In the genomic region with DNA sequence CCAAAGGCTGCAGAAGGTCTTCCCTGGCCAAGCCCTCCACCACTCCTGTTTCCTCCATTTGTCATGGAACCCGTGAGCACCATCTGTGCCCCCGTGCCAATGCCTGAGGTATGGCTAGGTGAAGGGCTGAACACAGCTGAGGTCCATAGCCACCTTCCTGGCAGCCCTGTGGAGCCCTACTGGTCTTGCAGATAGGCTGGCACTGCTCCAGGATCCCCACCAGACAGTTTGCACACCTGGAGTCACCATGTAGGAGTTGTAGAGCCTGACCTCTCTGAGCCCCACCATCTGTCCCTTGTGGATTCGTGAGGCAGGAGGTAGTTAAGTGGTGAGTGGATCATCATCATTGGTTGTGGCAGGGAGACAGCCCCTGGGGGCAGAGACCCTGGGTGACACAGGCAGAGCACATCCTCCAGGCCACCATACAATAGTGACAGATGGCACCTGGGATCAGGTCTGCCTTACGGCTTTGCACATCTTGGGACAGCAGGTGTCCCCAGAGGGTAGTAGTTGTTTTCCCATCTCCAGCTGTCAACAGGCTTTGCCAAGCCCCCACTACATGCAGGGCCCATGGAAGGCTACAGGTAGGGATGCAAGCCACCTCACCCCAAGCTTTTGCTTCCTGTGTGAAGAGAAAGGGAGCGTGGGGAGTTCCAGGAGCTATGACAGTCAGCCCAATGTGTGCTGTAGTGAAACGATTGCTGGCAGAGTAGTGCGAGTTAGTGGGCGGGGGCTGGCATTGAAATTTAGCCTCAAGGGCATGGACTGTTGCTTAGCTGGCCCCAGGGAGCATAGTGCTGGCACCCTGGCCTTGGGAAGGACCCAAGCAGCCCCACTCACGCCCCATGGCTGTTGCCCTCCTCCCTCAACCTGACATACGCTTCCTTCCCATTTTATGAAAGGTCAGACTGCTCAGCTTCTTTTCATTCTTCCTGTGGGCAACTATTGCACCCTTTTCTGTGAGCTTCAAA, we compare ENCODE assay signal across 14 cellular contexts. TPM values are rescaled to one million over a fixed set of nuclear protein-coding genes. Genes with fewer than 3 reads are reported as not detected.
DNase-seq lines count a peak whose midpoint lies in the region; ATAC-seq and TF ChIP-seq lines count a peak whose summit lies in the region.
"Had no signal": no experiment of that assay in that cellular context is flagged by ENCODE, and none has a peak within 500 bp of the region (broad histone marks: within the 10 kb centered on the region; RNA-seq: fewer than 3 reads in every experiment).

No MANE protein-coding gene starts in this region.

- intact Hi-C loops in body of pancreas (cut with DNase I): no loop called here

- H3K4me3 ChIP-seq in CD4-positive, CD25-positive, alpha-beta regulatory T cell (ENCODE audit: low read depth, low read length): no peak overlapping the region
- H3K4me3 ChIP-seq in body of pancreas: no peak overlapping the region
- H3K4me3 ChIP-seq: K562, psoas muscle, suprapubic skin had no signal

- H3K36me3 ChIP-seq in CD4-positive, CD25-positive, alpha-beta regulatory T cell (ENCODE audit: control insufficient read depth, insufficient read depth, low read length): peaks cover 41% of the 10 kb centered on the region
- H3K36me3 ChIP-seq in body of pancreas (replicated peaks in 1 of 2; ENCODE audit: insufficient read depth in 1 of 2, low read depth in 2 of 2): peaks cover 0 to 6% of the 10 kb centered on the region in 2 donors

- peaks cover 14% of the 10 kb centered on the region for H3K36me3 Mint-ChIP-seq in CD4-positive, CD25-positive, alpha-beta regulatory T cell

- H3K27ac ChIP-seq in CD4-positive, CD25-positive, alpha-beta regulatory T cell (ENCODE audit: insufficient read depth, low read length, poor library complexity, severe bottlenecking): no peak overlapping the region
- no peak overlapping the region for H3K27ac ChIP-seq in body of pancreas
- H3K27ac ChIP-seq: psoas muscle, suprapubic skin had no signal

- ATAC-seq in CD4-positive, CD25-positive, alpha-beta regulatory T cell (ENCODE audit: low read depth in 2 of 2): no peak
- ATAC-seq in body of pancreas: no peak
- no peak for ATAC-seq in HG02623 (IDR thresholded peaks at IDR 0.05; ENCODE audit: unreplicated experiment)
- ATAC-seq in HG03469 (IDR thresholded peaks at IDR 0.05; ENCODE audit: unreplicated experiment): no peak
- ATAC-seq: K562, psoas muscle had no signal

- H3K27me3 ChIP-seq in CD4-positive, CD25-positive, alpha-beta regulatory T cell (ENCODE audit: control insufficient read depth, insufficient read depth, low read length): no peaks in the 10 kb centered on the region
- H3K27me3 ChIP-seq in body of pancreas: no peaks in the 10 kb centered on the region
- H3K27me3 ChIP-seq: suprapubic skin had no signal

- peaks cover 0 to 2% (median 0%) of the 10 kb centered on the region in 7 donors for H3K9me3 Mint-ChIP-seq in CD4-positive, CD25-positive, alpha-beta regulatory T cell
- H3K9me3 Mint-ChIP-seq: activated naive CD4-positive, alpha-beta T cell treated with anti-CD3 and anti-CD28 coated beads, Interleukin-2, amount 10 ng/mL, durations not matched to agents 7 days and 5 days had no signal

- H3K4me1 ChIP-seq in CD4-positive, CD25-positive, alpha-beta regulatory T cell (ENCODE audit: control insufficient read depth, insufficient read depth, low read length, poor library complexity, severe bottlenecking): no peaks in the 10 kb centered on the region
- H3K4me1 ChIP-seq in body of pancreas: no peaks in the 10 kb centered on the region
- H3K4me1 ChIP-seq: psoas muscle, suprapubic skin had no signal

- H3K4me3 Mint-ChIP-seq in CD4-positive, CD25-positive, alpha-beta regulatory T cell: no peak overlapping the region
- H3K4me3 Mint-ChIP-seq: activated naive CD4-positive, alpha-beta T cell treated with anti-CD3 and anti-CD28 coated beads, Interleukin-2, amount 10 ng/mL, durations not matched to agents 7 days and 5 days had no signal

- TF ChIP-seq CTCF in body of pancreas (IDR thresholded peaks at IDR 0.05): no peak

- H3K4me1 Mint-ChIP-seq in CD4-positive, CD25-positive, alpha-beta regulatory T cell: peaks cover 0 to 10% (median 8%) of the 10 kb centered on the region in 4 donors

- TF ChIP-seq POLR2A in body of pancreas (IDR thresholded peaks at IDR 0.05): no peak

- no peaks in the 10 kb centered on the region for H3K27me3 Mint-ChIP-seq in CD4-positive, CD25-positive, alpha-beta regulatory T cell
- H3K27me3 Mint-ChIP-seq: activated naive CD4-positive, alpha-beta T cell treated with anti-CD3 and anti-CD28 coated beads, Interleukin-2, amount 10 ng/mL, durations not matched to agents 7 days and 5 days had no signal

- peak overlapping the region in 2 of 3 donors; percentile 56 to 89 for H3K27ac Mint-ChIP-seq in CD4-positive, CD25-positive, alpha-beta regulatory T cell
- H3K27ac Mint-ChIP-seq: activated naive CD4-positive, alpha-beta T cell treated with anti-CD3 and anti-CD28 coated beads, Interleukin-2, amount 10 ng/mL, durations not matched to agents 7 days and 5 days had no signal

- H3K9me3 ChIP-seq in CD4-positive, CD25-positive, alpha-beta regulatory T cell (ENCODE audit: control insufficient read depth in 2 of 2, low read length in 2 of 2): no peaks in the 10 kb centered on the region
- H3K9me3 ChIP-seq in body of pancreas: no peaks in the 10 kb centered on the region
- H3K9me3 ChIP-seq: psoas muscle, suprapubic skin had no signal

- 75 to 77% methylated on average over 7 to 9 of the region's 10 CpGs for WGBS in body of pancreas, 2 donors

- DNase-seq in CD4-positive, CD25-positive, alpha-beta regulatory T cell: no peak
- peak; percentile 21 for DNase-seq in DMS153 treated with DMSO at 0.1 percent for 48 hours (lab: John Stamatoyannopoulos, UW; ENCODE audit: unreplicated experiment)
- peak; percentile 67 for DNase-seq in NCI-H345 treated with DMSO at 0.1 percent for 48 hours (lab: John Stamatoyannopoulos, UW; ENCODE audit: unreplicated experiment)
- peak in 3 of 4 donors; percentile 21 to 51 (median 40) for DNase-seq in body of pancreas
- no peak for DNase-seq in anterior cingulate cortex (lab: John Stamatoyannopoulos, UW)
- no peak for DNase-seq in NAMALWA (ENCODE audit: low spot score)
- DNase-seq: activated CD4-positive, alpha-beta T cell treated with anti-CD3 and anti-CD28 coated beads, Interleukin-2, amount 50 U/mL, for 4 hours; activated naive CD4-positive, alpha-beta T cell treated with anti-CD3 and anti-CD28 coated beads, Interleukin-2, amount 10 ng/mL, durations not matched to agents 7 days and 5 days; psoas muscle; T-helper 2 cell had no signal

RNA-seq across cellular contexts. Expression of gene SUSD2, which starts 52.4 kb away (rescaled TPM):
- total RNA-seq in CD4-positive, CD25-positive, alpha-beta regulatory T cell: 0.81 TPM
- under 1 TPM in 1 of 4 donors, not detected in 3; 0.06 TPM for polyA plus RNA-seq in CD4-positive, CD25-positive, alpha-beta regulatory T cell
- 1 to 10 TPM; 4.2 to 7.6 TPM for total RNA-seq in body of pancreas

Comparison
In these comparisons a context has a peak if more than half of its experiments do, and no peak if none do; other contexts are left out.
1. DNase-seq: peak in DMS153 treated with DMSO at 0.1 percent for 48 hours (single experiment), NCI-H345 treated with DMSO at 0.1 percent for 48 hours (single experiment) and body of pancreas (3 of 4); none in CD4-positive, CD25-positive, alpha-beta regulatory T cell (0 of 3), anterior cingulate cortex (0 of 58) and NAMALWA (single experiment).